ENCODE assay signal across 11 cellular contexts in genomic region chr7:151694828-151695580, GRCh38.
DNase-seq lines count a peak whose midpoint lies in the region; ATAC-seq and TF ChIP-seq lines count a peak whose summit lies in the region.
"Had no signal": no experiment of that assay in that cellular context is flagged by ENCODE, and none has a peak within 500 bp of the region (broad histone marks: within the 10 kb centered on the region; RNA-seq: fewer than 3 reads in every experiment).

No MANE protein-coding gene starts in this region.

- intact Hi-C loops in mucosa of descending colon (cut with DNase I, micrococcal nuclease): no loop called here

- CTCF ChIA-PET in BJ (lab: Yijun Ruan, JAX): interaction anchor here (0.8 to 0.9 kb wide), 2 partner anchors 9 to 31 kb away, joined by 3 read pairs; no protein-coding TSS in a partner anchor

- H3K36me3 ChIP-seq in BJ (ENCODE audit: control insufficient read depth, insufficient read depth, low read length) (no peaks in the 10 kb centered on the region), duodenal mucosa (ENCODE audit: control insufficient read depth in 1 of 2, insufficient read depth in 2 of 2, low read length in 2 of 2) (no peaks in the 10 kb centered on the region), mucosa of descending colon (ENCODE audit: low read depth) (no peaks in the 10 kb centered on the region)

- POLR2A ChIA-PET in BJ (lab: Charles Lee): no interaction called here

- H3K27ac ChIP-seq in duodenal mucosa (ENCODE audit: low read depth, low read length): peak overlapping the region; percentile 48
- H3K27ac ChIP-seq: SJSA1 had no signal

- TF ChIP-seq RAD21 in Ishikawa (IDR thresholded peaks at IDR 0.05; ENCODE audit: low read depth): no peak

- H3K4me1 ChIP-seq in duodenal mucosa (ENCODE audit: control insufficient read depth in 1 of 2, insufficient read depth in 2 of 2, low read length in 2 of 2): peaks cover 35 to 38% of the 10 kb centered on the region in 2 donors
- peaks cover 18% of the 10 kb centered on the region for H3K4me1 ChIP-seq in mucosa of descending colon (ENCODE audit: low read depth)

- DNase-seq in BJ (ENCODE audit: low read depth) (no peak), mucosa of descending colon (peak; percentile 42 to 57 (median 48)), occipital lobe (lab: John Stamatoyannopoulos, UW) (no peak)
- DNase-seq: CD4-positive, CD25-positive, alpha-beta regulatory T cell; KG1 had no signal

- peak; percentile 72 for ATAC-seq in mucosa of descending colon
- no peak for ATAC-seq in GM19452 (IDR thresholded peaks at IDR 0.05; ENCODE audit: unreplicated experiment)
- ATAC-seq in GM18858 (IDR thresholded peaks at IDR 0.05; ENCODE audit: unreplicated experiment): no peak
- no peak for ATAC-seq in GM21825 (IDR thresholded peaks at IDR 0.05; ENCODE audit: unreplicated experiment)

- H3K9ac ChIP-seq in duodenal mucosa (ENCODE audit: low read depth in 1 of 2, low read length in 2 of 2): peak overlapping the region; percentile 54 to 58

- H3K27me3 ChIP-seq in BJ (ENCODE audit: control insufficient read depth, insufficient read depth, low read length) (no peaks in the 10 kb centered on the region), duodenal mucosa (ENCODE audit: control insufficient read depth in 1 of 2, insufficient read depth in 2 of 2, low read length in 2 of 2) (no peaks in the 10 kb centered on the region)
- H3K27me3 ChIP-seq: SJSA1 had no signal

- 0 out of 2 replicates have a peak, but pooled peaks have one; percentile 19 for TF ChIP-seq EP300 in Ishikawa (IDR thresholded peaks at IDR 0.05; ENCODE audit: borderline replicate concordance)

- TF ChIP-seq CTCF in BJ (IDR thresholded peaks at IDR 0.05; ENCODE audit: insufficient read depth, low read depth, low read length) (peak; percentile 16; the same call in 1 of the 2 replicates), mucosa of descending colon (IDR thresholded peaks at IDR 0.05) (no peak)

- H3K9me3 ChIP-seq in duodenal mucosa (ENCODE audit: control insufficient read depth in 1 of 2, low read length in 2 of 2): no peaks in the 10 kb centered on the region
- H3K9me3 ChIP-seq in mucosa of descending colon: no peaks in the 10 kb centered on the region
- H3K9me3 ChIP-seq: SJSA1 had no signal

- H3K4me3 ChIP-seq in BJ (ENCODE audit: low read depth, low read length) (no peak overlapping the region), duodenal mucosa (ENCODE audit: low read depth in 1 of 2, low read length in 2 of 2) (no peak overlapping the region), mucosa of descending colon (no peak overlapping the region)
- H3K4me3 ChIP-seq: SJSA1 had no signal

TF ChIP-seq in Ishikawa, 13 proteins besides CTCF, POLR2A, EP300 and RAD21:
- peak; percentile 48 for TF ChIP-seq NFIC (IDR thresholded peaks at IDR 0.05)
- no peak for TF ChIP-seq REST (IDR thresholded peaks at IDR 0.05; ENCODE audit: low read depth)

Comparison
In these comparisons a context has a peak if more than half of its experiments do, and no peak if none do; other contexts are left out.
1. DNase-seq: peak in mucosa of descending colon (3 of 3); none in BJ (single experiment) and occipital lobe (single experiment).